20 cellular contexts compared by ENCODE assay signal in genomic region chr6:155021680-155022079, GRCh38. TPM values are rescaled to one million over a fixed set of nuclear protein-coding genes. Genes with fewer than 3 reads are reported as not detected.
DNase-seq lines count a peak whose midpoint lies in the region; ATAC-seq, FAIRE-seq and TF ChIP-seq lines count a peak whose summit lies in the region.
"Had no signal": no experiment of that assay in that cellular context is flagged by ENCODE, and none has a peak within 500 bp of the region (broad histone marks: within the 10 kb centered on the region; RNA-seq: fewer than 3 reads in every experiment).

No MANE protein-coding gene starts in this region.

- FAIRE-seq in HepG2 (lab: Jason Lieb, UNC) = peak; percentile 40
- FAIRE-seq: GM19239 had no signal

- TF ChIP-seq RAD21 in HepG2 (CRISPR knock-in tag; IDR thresholded peaks at IDR 0.05) = no peak

- H3K9ac ChIP-seq in HepG2 (ENCODE audit: insufficient read depth, low read depth, low read length) = no peak overlapping the region
- no peak overlapping the region for H3K9ac ChIP-seq in mesendoderm (ENCODE audit: low read length)
- H3K9ac ChIP-seq: BLaER1 treated with 17β-estradiol and CSF1 and Interleukin-3, amounts not matched to agents 10 nM and 100 nM; GM23248 had no signal

- H2BK5ac ChIP-seq in mesendoderm (ENCODE audit: low read length) = no peak overlapping the region

- peak overlapping the region; percentile 36 for H3K4me2 ChIP-seq in HepG2 (ENCODE audit: low read depth, low read length)
- H3K4me2 ChIP-seq in mesendoderm (ENCODE audit: low read length) = no peak overlapping the region
- H3K4me2 ChIP-seq: BLaER1 treated with 17β-estradiol and CSF1 and Interleukin-3, amounts not matched to agents 10 nM and 100 nM had no signal

- H3K4ac ChIP-seq in mesendoderm (ENCODE audit: low read depth, low read length) = no peak overlapping the region

- no TSS peak for BruUV-seq in HepG2 (replicated peaks; lab: Mats Ljungman, UMichigan)

- in situ Hi-C loops in HepG2 (cut with HindIII; ENCODE audit: extremely low pct_ligation_motif_present, low pct_unique_long_range_greater_than_20kb) = no loop called here

- TF ChIP-seq CTCF in HepG2 (CRISPR knock-in tag; IDR thresholded peaks at IDR 0.05) (no peak), right lobe of liver (IDR thresholded peaks at IDR 0.05) (no peak), WTC11 (IDR thresholded peaks at IDR 0.05) (no peak), neural crest cell (conservative IDR thresholded peaks at IDR 0.05) (no peak), mesothelial cell of epicardium (IDR thresholded peaks at IDR 0.05; ENCODE audit: unreplicated experiment) (no peak)

- H3K23ac ChIP-seq in mesendoderm (ENCODE audit: low read length) = no peak overlapping the region

- no peak overlapping the region for H2BK120ac ChIP-seq in mesendoderm (ENCODE audit: low read depth, low read length)

- intact Hi-C loops in HepG2 (cut with micrococcal nuclease; ENCODE audit: unreplicated experiment) (no loop called here), right lobe of liver (cut with DNase I) (no loop called here)

- H4K8ac ChIP-seq in mesendoderm (ENCODE audit: low read depth, low read length) = no peak overlapping the region

- no peak overlapping the region for H2AFZ ChIP-seq in HepG2 (ENCODE audit: low read length)
- H2AFZ ChIP-seq: GM23248 had no signal

- H3K56ac ChIP-seq in mesendoderm (ENCODE audit: low read length) = no peak overlapping the region

- ATAC-seq in HepG2 = peak; percentile 76
- no peak for ATAC-seq in right lobe of liver
- no peak for ATAC-seq in WTC11
- ATAC-seq in HG02763 (IDR thresholded peaks at IDR 0.05; ENCODE audit: unreplicated experiment) = no peak
- ATAC-seq: CD8-positive, alpha-beta T cell; HCT116 had no signal

- WGBS in HepG2 (ENCODE audit: low lambda C conversion rate) = 21% methylated on average over 5 of the region's 5 CpGs
- WGBS in right lobe of liver (ENCODE audit: insufficient coverage, low coverage, low lambda C conversion rate, missing lambda C conversion rate) = 68% methylated on average over 5 of the region's 5 CpGs
- no CpG with 5 or more reads among the region's 5 CpGs for WGBS in mesendoderm (ENCODE audit: extremely low coverage, insufficient coverage, low lambda C conversion rate)

- H4K5ac ChIP-seq in mesendoderm (ENCODE audit: low read length) = no peak overlapping the region

- POLR2A ChIA-PET in HepG2 (lab: Yijun Ruan, JAX) (no interaction called here), WTC11 (lab: Charles Lee) (no interaction called here)

- H3K4me1 ChIP-seq in HepG2 (ENCODE audit: insufficient read depth, low read length) (peaks cover 9% of the 10 kb centered on the region), right lobe of liver (no peaks in the 10 kb centered on the region), mesendoderm (ENCODE audit: control insufficient read depth, low read depth, low read length) (no peaks in the 10 kb centered on the region)

- H2AK5ac ChIP-seq in mesendoderm (ENCODE audit: low read length) = no peak overlapping the region

- H2BK15ac ChIP-seq in mesendoderm (replicated peaks; ENCODE audit: low read depth) = no peak overlapping the region

- H3K4me3 Mint-ChIP-seq in WTC11 (no peak overlapping the region), neural crest cell (no peak overlapping the region), mesothelial cell of epicardium (no peak overlapping the region)
- H3K4me3 Mint-ChIP-seq: B cell; CD8-positive, alpha-beta T cell; HFFc6 had no signal

- no peak for TF ChIP-seq POLR2A in HepG2 (IDR thresholded peaks at IDR 0.05; ENCODE audit: insufficient read depth in 1 of 2, low read depth in 2 of 2, low read length in 2 of 2)
- TF ChIP-seq POLR2A in right lobe of liver (IDR thresholded peaks at IDR 0.05) = no peak

- no peak overlapping the region for H3K18ac ChIP-seq in mesendoderm (ENCODE audit: low read length)

- H3K36me3 Mint-ChIP-seq in WTC11 = peaks cover 2% of the 10 kb centered on the region; the same call in 1 of the 2 replicates
- H3K36me3 Mint-ChIP-seq in neural crest cell (ENCODE audit: low read depth) = no peaks in the 10 kb centered on the region
- peaks cover 2% of the 10 kb centered on the region for H3K36me3 Mint-ChIP-seq in mesothelial cell of epicardium
- H3K36me3 Mint-ChIP-seq: CD8-positive, alpha-beta T cell had no signal

- no peaks in the 10 kb centered on the region for H4K20me1 ChIP-seq in HepG2 (ENCODE audit: insufficient read depth, low read length)
- H4K20me1 ChIP-seq: BLaER1 treated with 17β-estradiol and CSF1 and Interleukin-3, amounts not matched to agents 10 nM and 100 nM had no signal

- H3K4me3 ChIP-seq in HepG2 (replicated peaks in 1 of 3; ENCODE audit: insufficient read depth in 1 of 3, low read depth in 2 of 3, low read length in 3 of 3) (no peak overlapping the region), right lobe of liver (no peak overlapping the region), mesendoderm (ENCODE audit: low read length) (no peak overlapping the region)
- H3K4me3 ChIP-seq: BLaER1 treated with 17β-estradiol and CSF1 and Interleukin-3, amounts not matched to agents 10 nM and 100 nM; GM23248 had no signal

- H3K27ac Mint-ChIP-seq in WTC11 (peak overlapping the region; percentile 71), neural crest cell (ENCODE audit: unreplicated experiment) (peak overlapping the region; percentile 76), mesothelial cell of epicardium (no peak overlapping the region)
- H3K27ac Mint-ChIP-seq: B cell; CD8-positive, alpha-beta T cell; HFFc6 had no signal

- H3K79me1 ChIP-seq in mesendoderm (ENCODE audit: low read length) = no peaks in the 10 kb centered on the region

- H3K79me2 ChIP-seq in HepG2 (ENCODE audit: insufficient read depth, low read length) (no peaks in the 10 kb centered on the region), mesendoderm (ENCODE audit: control insufficient read depth, insufficient read depth, low read length) (no peaks in the 10 kb centered on the region)

- TF ChIP-seq EP300 in HepG2 (IDR thresholded peaks at IDR 0.05; ENCODE audit: low read depth in 2 of 2, low read length in 2 of 2) (no peak), HepG2 (CRISPR knock-in tag; IDR thresholded peaks at IDR 0.05; ENCODE audit: borderline replicate concordance) (no peak)

- H3K27me3 ChIP-seq in HepG2 (ENCODE audit: control insufficient read depth in 1 of 2, insufficient read depth in 2 of 2, low read length in 2 of 2) (no peaks in the 10 kb centered on the region), right lobe of liver (no peaks in the 10 kb centered on the region), mesendoderm (ENCODE audit: insufficient read depth, low read length, poor library complexity) (no peaks in the 10 kb centered on the region)
- H3K27me3 ChIP-seq: BLaER1 treated with 17β-estradiol and CSF1 and Interleukin-3, amounts not matched to agents 10 nM and 100 nM had no signal

- DNase-seq in HepG2 (ENCODE audit: low spot score) = peak; percentile 47
- DNase-seq in right lobe of liver = no peak
- DNase-seq in WTC11 (ENCODE audit: low spot score) = no peak
- DNase-seq in neural crest cell (ENCODE audit: low read depth, low spot score) = no peak
- no peak for DNase-seq in mesendoderm
- DNase-seq in NCI-H69 (lab: John Stamatoyannopoulos, UW) = no peak
- no peak for DNase-seq in mesothelial cell of epicardium (ENCODE audit: low spot score in 2 of 2, unreplicated experiment in 2 of 2)
- DNase-seq: 8988T; Calu3; CD8-positive, alpha-beta T cell; DMS79 treated with DMSO at 0.1 percent for 48 hours; GF-D8; GM23248; H7; HFFc6 had no signal

- H3K9me3 ChIP-seq in HepG2 (ENCODE audit: low read length) (no peaks in the 10 kb centered on the region), right lobe of liver (no peaks in the 10 kb centered on the region)
- H3K9me3 ChIP-seq: BLaER1 treated with 17β-estradiol and CSF1 and Interleukin-3, amounts not matched to agents 10 nM and 100 nM had no signal

- no peaks in the 10 kb centered on the region for H3K36me3 ChIP-seq in HepG2 (replicated peaks in 1 of 2; ENCODE audit: control insufficient read depth in 1 of 2, insufficient read depth in 2 of 2, low read length in 2 of 2)
- no peaks in the 10 kb centered on the region for H3K36me3 ChIP-seq in right lobe of liver
- no peaks in the 10 kb centered on the region for H3K36me3 ChIP-seq in mesendoderm (ENCODE audit: control insufficient read depth, insufficient read depth, low read length)
- H3K36me3 ChIP-seq: BLaER1 treated with 17β-estradiol and CSF1 and Interleukin-3, amounts not matched to agents 10 nM and 100 nM had no signal

- no peaks in the 10 kb centered on the region for H3K9me3 Mint-ChIP-seq in WTC11
- no peaks in the 10 kb centered on the region for H3K9me3 Mint-ChIP-seq in neural crest cell
- no peaks in the 10 kb centered on the region for H3K9me3 Mint-ChIP-seq in mesothelial cell of epicardium
- H3K9me3 Mint-ChIP-seq: CD8-positive, alpha-beta T cell; HFFc6 had no signal

- no peak overlapping the region for H3K27ac ChIP-seq in HepG2 (ENCODE audit: extremely low read length, insufficient read depth, low read length)
- H3K27ac ChIP-seq in right lobe of liver = no peak overlapping the region
- H3K27ac ChIP-seq in mesendoderm (ENCODE audit: low read depth, low read length) = no peak overlapping the region
- H3K27ac ChIP-seq: BLaER1 treated with 17β-estradiol and CSF1 and Interleukin-3, amounts not matched to agents 10 nM and 100 nM; GM23248 had no signal

- H3K4me1 Mint-ChIP-seq in WTC11 = peaks cover 41% of the 10 kb centered on the region
- peaks cover 9% of the 10 kb centered on the region for H3K4me1 Mint-ChIP-seq in neural crest cell
- no peaks in the 10 kb centered on the region for H3K4me1 Mint-ChIP-seq in mesothelial cell of epicardium
- H3K4me1 Mint-ChIP-seq: B cell had no signal

- CTCF ChIA-PET in HepG2 (lab: Yijun Ruan, JAX; ENCODE audit: low intra/inter-chr PET ratio, low total read pairs) (no interaction called here), WTC11 (lab: Charles Lee) (interaction anchor here (1.4 to 1.6 kb wide), 2 partner anchors 47 to 153 kb away, joined by 4 to 5 read pairs; no protein-coding TSS in a partner anchor)

- no peaks in the 10 kb centered on the region for H3K27me3 Mint-ChIP-seq in WTC11 (ENCODE audit: low read depth)
- no peaks in the 10 kb centered on the region for H3K27me3 Mint-ChIP-seq in neural crest cell (ENCODE audit: low read depth)
- no peaks in the 10 kb centered on the region for H3K27me3 Mint-ChIP-seq in mesothelial cell of epicardium (ENCODE audit: low read depth)
- H3K27me3 Mint-ChIP-seq: B cell had no signal

RNA-seq across cellular contexts. Expression of gene TIAM2, which starts 26.6 kb away (rescaled TPM):
- total RNA-seq in HepG2 (2016; rRNA removed; fragmentation: Illumina TruSeq; extraction: Trizol) = 4.5 and 5.7 TPM in 2 replicates
- total RNA-seq in HepG2 (2016; cell fraction: cytosol; rRNA removed; fragmentation: Illumina TruSeq; extraction: Trizol; ENCODE audit: low read depth) = 6.2 and 6.8 TPM in 2 replicates
- 4.2 and 4.7 TPM in 2 replicates for total RNA-seq in HepG2 (2016; cell fraction: insoluble cytoplasmic fraction; rRNA removed; fragmentation: Illumina TruSeq; extraction: Trizol)
- total RNA-seq in HepG2 (2016; cell fraction: membrane; rRNA removed; fragmentation: Illumina TruSeq; extraction: Trizol) = 4.9 and 5.3 TPM in 2 replicates
- total RNA-seq in HepG2 (2016; cell fraction: nucleus; rRNA removed; fragmentation: Illumina TruSeq; extraction: Trizol) = 10.7 and 12.4 TPM in 2 replicates
- 4.1 and 4.4 TPM in 2 replicates for polyA plus RNA-seq in HepG2 (2011; rRNA removed)
- 1.4 and 3.0 TPM in 2 replicates for polyA plus RNA-seq in HepG2 (2011; cell fraction: cytosol; rRNA removed)
- polyA plus RNA-seq in HepG2 (2011; cell fraction: nucleus; rRNA removed) = 4.4 and 7.3 TPM in 2 replicates
- 6.1 and 6.5 TPM in 2 replicates for polyA plus RNA-seq in HepG2 (2012)
- 0.99 and 1.1 TPM in 2 replicates for polyA plus RNA-seq in HepG2 (2016; cell fraction: cytosol; fragmentation: Illumina TruSeq; extraction: Trizol; ENCODE audit: low read depth)
- polyA plus RNA-seq in HepG2 (2016; cell fraction: insoluble cytoplasmic fraction; fragmentation: Illumina TruSeq; extraction: Trizol; ENCODE audit: low read depth) = 4.5 and 6.0 TPM in 2 replicates
- 1.4 and 2.0 TPM in 2 replicates for polyA plus RNA-seq in HepG2 (2016; cell fraction: membrane; fragmentation: Illumina TruSeq; extraction: Trizol; ENCODE audit: low read depth)
- 11.0 and 12.4 TPM in 2 replicates for polyA plus RNA-seq in HepG2 (2016; cell fraction: nucleus; fragmentation: Illumina TruSeq; extraction: Trizol; ENCODE audit: insufficient read depth, low read depth)
- polyA minus RNA-seq in HepG2 (2011; rRNA and poly(A)+ RNA removed; ENCODE audit: low replicate concordance) = 0.68 and 5.9 TPM in 2 replicates
- polyA minus RNA-seq in HepG2 (2011; cell fraction: cytosol; rRNA and poly(A)+ RNA removed) = 3.0 and 4.9 TPM in 2 replicates
- 21.6 and 28.6 TPM in 2 replicates for polyA minus RNA-seq in HepG2 (2011; cell fraction: nucleus; rRNA and poly(A)+ RNA removed)
- total RNA-seq in right lobe of liver = 1 to 10 TPM; 1.3 to 4.4 (median 1.7) TPM
- 15.1 to 19.2 TPM (median 16.9 TPM) in 3 replicates for total RNA-seq in WTC11 (2021)
- total RNA-seq in neural crest cell = 33.5 and 36.8 TPM in 2 replicates
- polyA plus RNA-seq in mesendoderm (2013, experiment 1 of 2) = 6.3 TPM
- polyA plus RNA-seq in mesendoderm (2013, experiment 2 of 2) = 6.0 TPM
- total RNA-seq in mesothelial cell of epicardium = 14.4 to 19.9 TPM (median 18.1 TPM) in 3 replicates
